9 cellular contexts compared by ENCODE assay signal in genomic region chr11:47406896-47407745, GRCh38. TPM values are rescaled to one million over a fixed set of nuclear protein-coding genes. Genes with fewer than 3 reads are reported as not detected.
DNase-seq lines count a peak whose midpoint lies in the region; ATAC-seq and TF ChIP-seq lines count a peak whose summit lies in the region.
"Had no signal": no experiment of that assay in that cellular context is flagged by ENCODE, and none has a peak within 500 bp of the region (broad histone marks: within the 10 kb centered on the region; RNA-seq: fewer than 3 reads in every experiment).

No MANE protein-coding gene starts in this region.

- WGBS in endodermal cell (ENCODE audit: insufficient coverage in 1 of 2, insufficient read length in 1 of 2), 2 experiments = 71 to 80% methylated on average over 10 to 12 of the region's 12 CpGs
- no CpG with 5 or more reads among the region's 12 CpGs for WGBS in neuronal stem cell (ENCODE audit: extremely low coverage in 2 of 2, insufficient read length in 2 of 2, insufficient replicate concordance in 1 of 2), 2 donors

- peak overlapping the region; percentile 91 for H2AK5ac ChIP-seq in neuronal stem cell (ENCODE audit: low read depth, low read length)

- H3K23ac ChIP-seq in neuronal stem cell (ENCODE audit: low read depth, low read length, poor library complexity) = no peak overlapping the region

- ATAC-seq in DND-41 (ENCODE audit: insufficient read depth, low read depth) = no peak
- no peak for ATAC-seq in GM21526 (IDR thresholded peaks at IDR 0.05; ENCODE audit: low FRiP score, unreplicated experiment)

- TF ChIP-seq CTCF in DND-41 (IDR thresholded peaks at IDR 0.05; ENCODE audit: borderline replicate concordance, extremely low read depth, low read length, poor library complexity, severe bottlenecking) (no peak), OCI-LY3 (IDR thresholded peaks at IDR 0.05; ENCODE audit: low read depth, low read length) (no peak), endodermal cell (conservative IDR thresholded peaks at IDR 0.05) (peak; percentile 47)

- no peaks in the 10 kb centered on the region for H3K9me3 Mint-ChIP-seq in endodermal cell

- no peak overlapping the region for H2BK5ac ChIP-seq in neuronal stem cell (ENCODE audit: low read length)

- H3K79me2 ChIP-seq in DND-41 (ENCODE audit: insufficient read depth, low read length) = peaks cover 9% of the 10 kb centered on the region
- no peaks in the 10 kb centered on the region for H3K79me2 ChIP-seq in OCI-LY3 (ENCODE audit: low read length)

- H3K4me2 ChIP-seq in DND-41 (ENCODE audit: insufficient read depth, low read length) (peak overlapping the region; percentile 93), OCI-LY3 (ENCODE audit: low read length) (peak overlapping the region; percentile 94), neuronal stem cell (ENCODE audit: insufficient read depth, low read length, poor library complexity, severe bottlenecking) (peak overlapping the region; percentile 72)

- peak overlapping the region; percentile 97 for H3K27ac Mint-ChIP-seq in endodermal cell

- DNase-seq in DND-41 = no peak
- DNase-seq in endodermal cell = peak; percentile 71
- DNase-seq in neuronal stem cell (ENCODE audit: low spot score) = no peak
- DNase-seq in inferior parietal cortex (ENCODE audit: extremely low spot score) = no peak
- DNase-seq in glomerular visceral epithelial cell (ENCODE audit: extremely low spot score) = no peak
- no peak for DNase-seq in central memory CD4-positive, alpha-beta T cell

- H3K14ac ChIP-seq in neuronal stem cell (ENCODE audit: low read length) = no peak overlapping the region

- H3K27ac ChIP-seq in DND-41 (ENCODE audit: low read length) (peak overlapping the region; percentile 76), OCI-LY3 (ENCODE audit: low read length) (peak overlapping the region; percentile 89), endodermal cell (ENCODE audit: low read depth, low read length) (peak overlapping the region; percentile 78), neuronal stem cell (replicated peaks; ENCODE audit: low read length) (peak overlapping the region; percentile 97)

- no peak overlapping the region for H4K91ac ChIP-seq in neuronal stem cell (ENCODE audit: low read depth, low read length, poor library complexity)

- no peaks in the 10 kb centered on the region for H3K9me3 ChIP-seq in DND-41 (ENCODE audit: insufficient read depth, low read length, severe bottlenecking)
- no peaks in the 10 kb centered on the region for H3K9me3 ChIP-seq in OCI-LY3 (ENCODE audit: insufficient read depth, low read length)
- H3K9me3 ChIP-seq in endodermal cell (ENCODE audit: control insufficient read depth, low read length) = no peaks in the 10 kb centered on the region
- no peaks in the 10 kb centered on the region for H3K9me3 ChIP-seq in neuronal stem cell (replicated peaks in 1 of 2; ENCODE audit: control insufficient read depth in 2 of 2, insufficient read depth in 1 of 2, low read depth in 1 of 2, low read length in 2 of 2)

- H3K9ac ChIP-seq in DND-41 (ENCODE audit: low read depth, low read length) (peak overlapping the region; percentile 65), OCI-LY3 (ENCODE audit: low read length) (peak overlapping the region; percentile 89), endodermal cell (ENCODE audit: extremely low read depth, low read length, poor library complexity, severe bottlenecking) (peak overlapping the region; percentile 16), neuronal stem cell (ENCODE audit: low read depth, low read length, poor library complexity) (peak overlapping the region; percentile 79)

- H4K20me1 ChIP-seq in DND-41 (ENCODE audit: insufficient read depth, low read length) (no peaks in the 10 kb centered on the region), OCI-LY3 (ENCODE audit: insufficient read depth, low read length) (no peaks in the 10 kb centered on the region)

- no peak overlapping the region for H2BK12ac ChIP-seq in neuronal stem cell (ENCODE audit: low read length)

- H3K4me1 ChIP-seq in DND-41 (ENCODE audit: insufficient read depth, low read length) (peaks cover 27% of the 10 kb centered on the region), OCI-LY3 (ENCODE audit: low read length) (peaks cover 19% of the 10 kb centered on the region), endodermal cell (ENCODE audit: control insufficient read depth, insufficient read depth, low read length) (peaks cover 2% of the 10 kb centered on the region), neuronal stem cell (ENCODE audit: control insufficient read depth in 2 of 2, insufficient read depth in 1 of 2, low read depth in 1 of 2, low read length in 2 of 2) (peaks cover 8 to 13% of the 10 kb centered on the region in 2 donors)

- no peaks in the 10 kb centered on the region for H3K36me3 Mint-ChIP-seq in endodermal cell (ENCODE audit: low read depth)

- H3K4ac ChIP-seq in neuronal stem cell (ENCODE audit: low read length) = no peak overlapping the region

- H3K4me3 ChIP-seq in DND-41 (ENCODE audit: low read depth in 1 of 2, low read length in 2 of 2) (peak overlapping the region; percentile 40 to 75; a peak in 3 of 4 replicates), OCI-LY3 (ENCODE audit: low read length) (peak overlapping the region; percentile 88), endodermal cell (ENCODE audit: low read length) (peak overlapping the region; percentile 86), neuronal stem cell (ENCODE audit: low read length in 2 of 2) (peak overlapping the region; percentile 79 to 92)

- peaks cover 14% of the 10 kb centered on the region for H3K4me1 Mint-ChIP-seq in endodermal cell

- H3K27me3 ChIP-seq in DND-41 (ENCODE audit: insufficient read depth, low read length, poor library complexity) (no peaks in the 10 kb centered on the region), OCI-LY3 (ENCODE audit: low read depth, low read length) (no peaks in the 10 kb centered on the region), endodermal cell (ENCODE audit: control insufficient read depth, insufficient read depth, low read length, poor library complexity, severe bottlenecking) (no peaks in the 10 kb centered on the region), neuronal stem cell (ENCODE audit: control insufficient read depth in 3 of 3, insufficient read depth in 3 of 3, low read depth in 1 of 3, low read length in 3 of 3) (no peaks in the 10 kb centered on the region)

- peak overlapping the region; percentile 82 for H3K4me3 Mint-ChIP-seq in endodermal cell

- no peaks in the 10 kb centered on the region for H3K27me3 Mint-ChIP-seq in endodermal cell (ENCODE audit: insufficient read depth)

- H3K36me3 ChIP-seq in DND-41 (ENCODE audit: insufficient read depth, low read length) = peaks cover 11% of the 10 kb centered on the region; the same call in 1 of the 2 replicates
- no peaks in the 10 kb centered on the region for H3K36me3 ChIP-seq in OCI-LY3 (replicated peaks; ENCODE audit: low read depth, low read length)
- peaks cover 15% of the 10 kb centered on the region for H3K36me3 ChIP-seq in endodermal cell (ENCODE audit: control insufficient read depth, insufficient read depth, low read length)
- H3K36me3 ChIP-seq in neuronal stem cell (replicated peaks in 1 of 2; ENCODE audit: control insufficient read depth in 2 of 2, insufficient read depth in 2 of 2, low read length in 2 of 2) = peaks cover 3 to 8% of the 10 kb centered on the region in 2 donors

- peak overlapping the region; percentile 0 for H2BK15ac ChIP-seq in neuronal stem cell (ENCODE audit: low read length)

- H3K79me1 ChIP-seq in neuronal stem cell (ENCODE audit: low read depth, low read length) = no peaks in the 10 kb centered on the region

- H2BK120ac ChIP-seq in neuronal stem cell (ENCODE audit: low read depth, low read length) = peak overlapping the region; percentile 19

- peak overlapping the region; percentile 13 for H3K18ac ChIP-seq in neuronal stem cell (ENCODE audit: low read length)

- H2AFZ ChIP-seq in DND-41 (ENCODE audit: low read depth, low read length) = peak overlapping the region; percentile 82
- H2AFZ ChIP-seq in OCI-LY3 (ENCODE audit: low read depth, low read length) = peak overlapping the region; percentile 57; the same call in 1 of the 2 replicates
- peak overlapping the region; percentile 91 for H2AFZ ChIP-seq in neuronal stem cell (ENCODE audit: low read length)

- peak overlapping the region; percentile 5 for H4K8ac ChIP-seq in neuronal stem cell (ENCODE audit: low read depth, low read length)

RNA-seq across cellular contexts. Expression of gene SLC39A13, which starts 1.3 kb away (rescaled TPM):
- total RNA-seq in endodermal cell = 10 to 100 TPM; 34.7 to 40.4 TPM
- polyA plus RNA-seq in endodermal cell (2013, experiment 1 of 2) = 38.8 TPM
- polyA plus RNA-seq in endodermal cell (2013, experiment 2 of 2) = 31.4 TPM
- polyA plus RNA-seq in neuronal stem cell (2013, experiment 1 of 2) = 21.6 TPM
- 20.9 TPM for polyA plus RNA-seq in neuronal stem cell (2013, experiment 2 of 2)

RNA-seq across cellular contexts. Expression of gene PSMC3, which starts 19.1 kb away (rescaled TPM):
- total RNA-seq in endodermal cell = 100 to 1,000 TPM; 152 to 175 TPM
- 124 TPM for polyA plus RNA-seq in endodermal cell (2013, experiment 1 of 2)
- 129 TPM for polyA plus RNA-seq in endodermal cell (2013, experiment 2 of 2)
- 74.9 TPM for polyA plus RNA-seq in neuronal stem cell (2013, experiment 1 of 2)
- 75.0 TPM for polyA plus RNA-seq in neuronal stem cell (2013, experiment 2 of 2)

RNA-seq across cellular contexts. Expression of gene SPI1, which starts 28.8 kb away (rescaled TPM):
- not detected for total RNA-seq in endodermal cell
- polyA plus RNA-seq in endodermal cell (2013, experiment 1 of 2) = not detected
- 0.25 TPM for polyA plus RNA-seq in endodermal cell (2013, experiment 2 of 2)
- not detected for polyA plus RNA-seq in neuronal stem cell (2013, experiment 1 of 2)
- polyA plus RNA-seq in neuronal stem cell (2013, experiment 2 of 2) = 0.03 TPM
- total RNA-seq: HT1080 had no signal

RNA-seq across cellular contexts. Expression of gene RAPSN, which starts 41.8 kb away (rescaled TPM):
- total RNA-seq in endodermal cell = under 1 TPM; 0.40 to 0.64 TPM
- not detected for polyA plus RNA-seq in endodermal cell (2013, experiment 1 of 2)
- 0.33 TPM for polyA plus RNA-seq in endodermal cell (2013, experiment 2 of 2)
- polyA plus RNA-seq in neuronal stem cell (2013, experiment 1 of 2) = not detected
- 0.06 TPM for polyA plus RNA-seq in neuronal stem cell (2013, experiment 2 of 2)
- total RNA-seq: HT1080 had no signal

RNA-seq across cellular contexts. Expression of gene MYBPC3, which starts 54.6 kb away (rescaled TPM):
- under 1 TPM in 1 of 2 donors, not detected in 1; 0.07 TPM for total RNA-seq in endodermal cell
- polyA plus RNA-seq in endodermal cell (2013, experiment 1 of 2) = not detected
- not detected for polyA plus RNA-seq in endodermal cell (2013, experiment 2 of 2)
- polyA plus RNA-seq in neuronal stem cell (2013, experiment 1 of 2) = not detected
- polyA plus RNA-seq in neuronal stem cell (2013, experiment 2 of 2) = 0.01 TPM
- total RNA-seq: HT1080 had no signal

Comparison
In these comparisons a context has a peak if more than half of its experiments do, and no peak if none do; other contexts are left out.
1. H3K9ac ChIP-seq: peak in every context shown above with its lines; median percentile 89 in OCI-LY3; 79 in neuronal stem cell; 65 in DND-41; 16 in endodermal cell.